In genomic region chr1:29157269-29157601, GRCh38 we compare ENCODE assay signal across 1 cellular context.
A peak's percentile ranks its signal among the peaks of the same experiment; 100 is the strongest.
TF ChIP-seq lines count a peak whose summit lies in the region.

No MANE protein-coding gene starts in this region.

TF ChIP-seq in K562, 482 proteins besides CTCF, POLR2A, EP300 and RAD21 (continued from another document and continues in another):
- TF ChIP-seq CREB5 (CRISPR knock-in tag; IDR thresholded peaks at IDR 0.05) (no peak), AFF1 (IDR thresholded peaks at IDR 0.05; ENCODE audit: low read depth in 1 of 2, partially characterized antibody in 2 of 2) (peak in 1 of 2 experiments; percentile 17), TEAD4 (IDR thresholded peaks at IDR 0.05; ENCODE audit: low read length) (0 out of 2 replicates have a peak, but pooled peaks have one; percentile 6), TEAD4 (CRISPR knock-in tag; IDR thresholded peaks at IDR 0.05; ENCODE audit: borderline replicate concordance) (no peak), SMARCB1 (IDR thresholded peaks at IDR 0.05; ENCODE audit: insufficient read length, low read depth) (no peak), HLTF (IDR thresholded peaks at IDR 0.05) (0 out of 2 replicates have a peak, but pooled peaks have one; percentile 9), DDX20 (tag; IDR thresholded peaks at IDR 0.05; ENCODE audit: low read depth) (0 out of 2 replicates have a peak, but pooled peaks have one; percentile 16), STAT6 (CRISPR knock-in tag; IDR thresholded peaks at IDR 0.05) (no peak), EGR1 (conservative IDR thresholded peaks at IDR 0.05) (no peak), MAFK (IDR thresholded peaks at IDR 0.05; ENCODE audit: low read length) (no peak), ZNF311 (CRISPR knock-in tag; IDR thresholded peaks at IDR 0.05) (0 out of 2 replicates have a peak, but pooled peaks have one; percentile 30), HNRNPH1 (optimal IDR thresholded peaks at IDR 0.05; ENCODE audit: low read depth, low read length) (no peak), HSF4 (CRISPR knock-in tag; IDR thresholded peaks at IDR 0.05; ENCODE audit: borderline replicate concordance) (peak; percentile 75; the same call in 1 of the 2 replicates), SUPT5H (IDR thresholded peaks at IDR 0.05) (no peak), CUX1 (CRISPR knock-in tag; IDR thresholded peaks at IDR 0.05) (0 out of 2 replicates have a peak, but pooled peaks have one; percentile 20), BACH1 (tag; IDR thresholded peaks at IDR 0.05) (0 out of 2 replicates have a peak, but pooled peaks have one; percentile 5), ZFX (CRISPR knock-in tag; IDR thresholded peaks at IDR 0.05) (0 out of 2 replicates have a peak, but pooled peaks have one; percentile 49), PCBP1 (IDR thresholded peaks at IDR 0.05; ENCODE audit: low read depth, low read length, poor library complexity, severe bottlenecking) (no peak), CREBBP (IDR thresholded peaks at IDR 0.05; ENCODE audit: low read depth, low read length) (no peak), ERF (CRISPR knock-in tag; IDR thresholded peaks at IDR 0.05) (no peak), ZNF23 (CRISPR knock-in tag; IDR thresholded peaks at IDR 0.05) (no peak), NFATC3 (IDR thresholded peaks at IDR 0.05) (no peak), L3MBTL2 (IDR thresholded peaks at IDR 0.05) (0 out of 2 replicates have a peak, but pooled peaks have one; percentile 34), SAP30 (IDR thresholded peaks at IDR 0.05; ENCODE audit: borderline replicate concordance, insufficient read depth, low read depth, low read length, poor library complexity, severe bottlenecking) (no peak), ZNF644 (tag; IDR thresholded peaks at IDR 0.05; ENCODE audit: low read depth) (0 out of 2 replicates have a peak, but pooled peaks have one; percentile 52), NCOR1 (IDR thresholded peaks at IDR 0.05) (no peak), CCAR2 (IDR thresholded peaks at IDR 0.05; ENCODE audit: low read depth, low read length) (no peak), YBX1 (IDR thresholded peaks at IDR 0.05) (no peak), KAT7 (CRISPR knock-in tag; IDR thresholded peaks at IDR 0.05; ENCODE audit: borderline replicate concordance) (no peak), ZNF165 (CRISPR knock-in tag; IDR thresholded peaks at IDR 0.05; ENCODE audit: borderline replicate concordance) (no peak), PATZ1 (CRISPR knock-in tag; IDR thresholded peaks at IDR 0.05; ENCODE audit: borderline replicate concordance) (0 out of 2 replicates have a peak, but pooled peaks have one; percentile 8), NR0B1 (IDR thresholded peaks at IDR 0.05; ENCODE audit: partially characterized antibody) (no peak), AFF4 (CRISPR knock-in tag; IDR thresholded peaks at IDR 0.05) (peak; percentile 13), ZKSCAN1 (IDR thresholded peaks at IDR 0.05; ENCODE audit: low read depth, low read length) (no peak), ZNF830 (CRISPR knock-in tag; IDR thresholded peaks at IDR 0.05) (no peak), FOXP1 (CRISPR knock-in tag; IDR thresholded peaks at IDR 0.05) (no peak), ZFP1 (CRISPR knock-in tag; IDR thresholded peaks at IDR 0.05) (0 out of 2 replicates have a peak, but pooled peaks have one; percentile 46), ZNF274 (IDR thresholded peaks at IDR 0.05; ENCODE audit: borderline replicate concordance, low read depth, low read length) (peak; percentile 27; the same call in 1 of the 2 replicates)
